8 cellular contexts compared by ENCODE assay signal in genomic region chr10:119104653-119105024, GRCh38. TPM values are rescaled to one million over a fixed set of nuclear protein-coding genes. Genes with fewer than 3 reads are reported as not detected.
DNase-seq lines count a peak whose midpoint lies in the region; ATAC-seq, FAIRE-seq and TF ChIP-seq lines count a peak whose summit lies in the region.

No MANE protein-coding gene starts in this region.

- TF ChIP-seq CTCF in activated B cell treated with CpG ODN at 0.5 μM for 24 hours (IDR thresholded peaks at IDR 0.05) (no peak), pancreas (IDR thresholded peaks at IDR 0.05) (no peak)

- CTCF ChIA-PET in activated B cell treated with CpG ODN at 0.5 μM for 24 hours (lab: Charles Lee): interaction anchor here (1.1 to 1.4 kb wide), 2 partner anchors 26 to 34 kb away, joined by 3 to 5 read pairs; no protein-coding TSS in a partner anchor

- POLR2A ChIA-PET in activated B cell treated with CpG ODN at 0.5 μM for 24 hours (lab: Charles Lee): interaction anchor here (0.5 to 2.1 kb wide), 6 partner anchors 8 to 788 kb away, joined by 3 to 13 read pairs (median 4); partner anchors contain the start of genes EIF3A and SEC23IP

- DNase-seq in CD4-positive, CD25-positive, alpha-beta regulatory T cell: peak in 1 of 3 donors; percentile 12
- DNase-seq in HCEC 1CT (peak; percentile 3), activated B cell treated with CpG ODN at 0.5 μM for 24 hours (no peak), foreskin melanocyte (peak; percentile 26), pancreas (peak in 5 of 6 donors; percentile 21 to 67 (median 26))

- peaks cover 13% of the 10 kb centered on the region for H3K4me1 ChIP-seq in CD4-positive, CD25-positive, alpha-beta regulatory T cell (ENCODE audit: control insufficient read depth, insufficient read depth, low read length, poor library complexity, severe bottlenecking)
- peaks cover 0 to 11% (median 0%) of the 10 kb centered on the region in 3 donors for H3K4me1 ChIP-seq in pancreas

- ATAC-seq in CD4-positive, CD25-positive, alpha-beta regulatory T cell (ENCODE audit: low read depth in 2 of 2): no peak
- ATAC-seq in activated B cell treated with CpG ODN at 0.5 μM for 24 hours (ENCODE audit: low read depth) (no peak), pancreas (peak in 2 of 4 donors; percentile 3 to 8), HG03521 (IDR thresholded peaks at IDR 0.05; ENCODE audit: unreplicated experiment) (no peak), HG02571 (IDR thresholded peaks at IDR 0.05; ENCODE audit: unreplicated experiment) (no peak), GM21423 (IDR thresholded peaks at IDR 0.05; ENCODE audit: unreplicated experiment) (no peak)

- no peaks in the 10 kb centered on the region for H3K27me3 Mint-ChIP-seq in CD4-positive, CD25-positive, alpha-beta regulatory T cell
- no peaks in the 10 kb centered on the region for H3K27me3 Mint-ChIP-seq in activated B cell treated with CpG ODN at 0.5 μM for 24 hours

- H3K27me3 ChIP-seq in CD4-positive, CD25-positive, alpha-beta regulatory T cell (ENCODE audit: control insufficient read depth, insufficient read depth, low read length): no peaks in the 10 kb centered on the region
- H3K27me3 ChIP-seq in pancreas: no peaks in the 10 kb centered on the region

- peaks cover 12 to 52% (median 22%) of the 10 kb centered on the region in 4 donors for H3K4me1 Mint-ChIP-seq in CD4-positive, CD25-positive, alpha-beta regulatory T cell
- H3K4me1 Mint-ChIP-seq in activated B cell treated with CpG ODN at 0.5 μM for 24 hours: peaks cover 16% of the 10 kb centered on the region

- no peak overlapping the region for H3K27ac ChIP-seq in CD4-positive, CD25-positive, alpha-beta regulatory T cell (ENCODE audit: insufficient read depth, low read length, poor library complexity, severe bottlenecking)
- H3K27ac ChIP-seq in pancreas: no peak overlapping the region

- peak overlapping the region in 2 of 3 donors; percentile 31 to 82 for H3K27ac Mint-ChIP-seq in CD4-positive, CD25-positive, alpha-beta regulatory T cell
- no peak overlapping the region for H3K27ac Mint-ChIP-seq in activated B cell treated with CpG ODN at 0.5 μM for 24 hours

- peak overlapping the region; percentile 78 for H3K4me3 ChIP-seq in CD4-positive, CD25-positive, alpha-beta regulatory T cell (ENCODE audit: low read depth, low read length)
- H3K4me3 ChIP-seq in pancreas: peak overlapping the region; percentile 15 to 86 (median 82)

- peak overlapping the region; percentile 86 to 91 (median 88) for H3K4me3 Mint-ChIP-seq in CD4-positive, CD25-positive, alpha-beta regulatory T cell
- peak overlapping the region; percentile 75 for H3K4me3 Mint-ChIP-seq in activated B cell treated with CpG ODN at 0.5 μM for 24 hours

- no peak for FAIRE-seq in pancreas (lab: Jason Lieb, UNC)

- H3K36me3 ChIP-seq in CD4-positive, CD25-positive, alpha-beta regulatory T cell (ENCODE audit: control insufficient read depth, insufficient read depth, low read length): peaks cover 10% of the 10 kb centered on the region
- no peaks in the 10 kb centered on the region for H3K36me3 ChIP-seq in pancreas

- H3K9me3 Mint-ChIP-seq in CD4-positive, CD25-positive, alpha-beta regulatory T cell: peaks cover 0 to 2% (median 0%) of the 10 kb centered on the region in 7 donors
- H3K9me3 Mint-ChIP-seq in activated B cell treated with CpG ODN at 0.5 μM for 24 hours: no peaks in the 10 kb centered on the region

- intact Hi-C loops in activated B cell treated with CpG ODN at 0.5 μM for 24 hours (cut with micrococcal nuclease) (loop anchor here (1.0 kb wide), 5 partner anchors 24 to 492 kb away; partner anchors contain the start of genes EIF3A, PRDX3, SFXN4 and TIAL1), pancreas (cut with DNase I) (no loop called here)

- no peaks in the 10 kb centered on the region for H3K9me3 ChIP-seq in CD4-positive, CD25-positive, alpha-beta regulatory T cell (ENCODE audit: control insufficient read depth in 2 of 2, low read length in 2 of 2)
- no peaks in the 10 kb centered on the region for H3K9me3 ChIP-seq in pancreas

- 0% methylated on average over 17 to 22 of the region's 22 CpGs for WGBS in pancreas, 2 donors

- H3K36me3 Mint-ChIP-seq in CD4-positive, CD25-positive, alpha-beta regulatory T cell: peaks cover 9% of the 10 kb centered on the region
- H3K36me3 Mint-ChIP-seq in activated B cell treated with CpG ODN at 0.5 μM for 24 hours (ENCODE audit: low read depth): peaks cover 11% of the 10 kb centered on the region

RNA-seq across cellular contexts. Expression of gene DENND10, which starts 0.7 kb away (rescaled TPM):
- total RNA-seq in CD4-positive, CD25-positive, alpha-beta regulatory T cell: 82.6 TPM
- 100 to 1,000 TPM in 1 of 4 donors, 10 to 100 TPM in 3; 72.3 to 121 (median 92.3) TPM for polyA plus RNA-seq in CD4-positive, CD25-positive, alpha-beta regulatory T cell
- total RNA-seq in activated B cell treated with CpG ODN at 0.5 μM for 24 hours: 14.4 and 15.0 TPM in 2 replicates
- total RNA-seq in pancreas: 10 to 100 TPM in 3 of 6 donors, 1 to 10 TPM in 3; 7.7 to 16.3 (median 9.7) TPM
- 10 to 100 TPM in 1 of 2 donors, 1 to 10 TPM in 1; 7.2 to 13.1 TPM for polyA plus RNA-seq in pancreas

RNA-seq across cellular contexts. Expression of gene EIF3A, which starts 24.0 kb away (rescaled TPM):
- 203 TPM for total RNA-seq in CD4-positive, CD25-positive, alpha-beta regulatory T cell
- 10 to 100 TPM; 66.4 to 74.8 (median 68.6) TPM for polyA plus RNA-seq in CD4-positive, CD25-positive, alpha-beta regulatory T cell
- total RNA-seq in activated B cell treated with CpG ODN at 0.5 μM for 24 hours (109 and 114 TPM in 2 replicates), pancreas (100 to 1,000 TPM in 4 of 6 donors, 10 to 100 TPM in 2; 64.8 to 145 (median 106) TPM)
- 10 to 100 TPM; 37.2 to 42.1 TPM for polyA plus RNA-seq in pancreas
